ENCODE assay signal across 8 cellular contexts in the genomic region with DNA sequence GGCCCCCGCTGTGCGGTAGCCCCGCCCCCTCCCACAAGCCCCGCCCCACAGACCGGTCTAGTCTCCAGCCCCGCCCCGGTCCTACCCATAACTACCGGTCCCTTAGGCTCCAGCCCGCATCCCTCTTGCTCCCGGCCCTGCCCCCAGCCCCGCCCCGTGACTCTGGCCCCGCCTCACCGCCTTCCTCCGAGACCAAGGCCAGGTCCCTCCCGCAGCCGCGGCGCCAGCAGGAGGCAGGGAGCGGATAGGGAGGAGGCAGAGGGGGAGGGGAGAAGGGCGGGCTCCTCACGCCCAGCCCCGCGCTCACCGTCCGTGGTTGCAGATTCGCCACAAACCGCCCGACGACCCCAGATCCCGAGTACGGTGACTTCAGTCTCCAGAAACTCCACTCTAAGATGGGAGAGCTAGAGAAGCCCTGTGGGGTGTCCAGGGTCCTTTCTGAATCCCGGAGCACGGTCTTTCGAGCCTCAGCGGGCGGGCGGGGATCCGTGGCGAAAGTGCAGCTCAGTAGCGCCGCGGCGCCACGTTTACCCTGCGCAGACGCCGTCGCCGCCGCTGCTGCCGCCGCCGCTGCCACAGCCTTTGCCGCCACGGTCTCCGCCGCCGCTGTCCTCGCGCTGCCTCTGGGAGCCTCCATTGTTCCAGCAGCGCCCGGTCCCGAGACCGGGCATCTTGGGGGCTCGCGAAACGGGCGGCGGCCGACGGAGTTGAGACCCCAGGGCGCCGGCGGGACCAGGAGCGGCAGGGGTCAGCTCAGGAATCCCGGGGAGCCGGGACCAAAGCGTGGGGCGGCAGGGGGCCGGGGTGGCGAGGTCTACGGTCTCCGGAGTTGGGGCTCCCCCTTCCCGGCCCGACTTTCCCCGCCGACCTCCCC. TPM values are rescaled to one million over a fixed set of nuclear protein-coding genes. Genes with fewer than 3 reads are reported as not detected.
A peak's percentile ranks its signal among the peaks of the same experiment; 100 is the strongest.
DNase-seq lines count a peak whose midpoint lies in the region; ATAC-seq and TF ChIP-seq lines count a peak whose summit lies in the region.

A gene with protein sequence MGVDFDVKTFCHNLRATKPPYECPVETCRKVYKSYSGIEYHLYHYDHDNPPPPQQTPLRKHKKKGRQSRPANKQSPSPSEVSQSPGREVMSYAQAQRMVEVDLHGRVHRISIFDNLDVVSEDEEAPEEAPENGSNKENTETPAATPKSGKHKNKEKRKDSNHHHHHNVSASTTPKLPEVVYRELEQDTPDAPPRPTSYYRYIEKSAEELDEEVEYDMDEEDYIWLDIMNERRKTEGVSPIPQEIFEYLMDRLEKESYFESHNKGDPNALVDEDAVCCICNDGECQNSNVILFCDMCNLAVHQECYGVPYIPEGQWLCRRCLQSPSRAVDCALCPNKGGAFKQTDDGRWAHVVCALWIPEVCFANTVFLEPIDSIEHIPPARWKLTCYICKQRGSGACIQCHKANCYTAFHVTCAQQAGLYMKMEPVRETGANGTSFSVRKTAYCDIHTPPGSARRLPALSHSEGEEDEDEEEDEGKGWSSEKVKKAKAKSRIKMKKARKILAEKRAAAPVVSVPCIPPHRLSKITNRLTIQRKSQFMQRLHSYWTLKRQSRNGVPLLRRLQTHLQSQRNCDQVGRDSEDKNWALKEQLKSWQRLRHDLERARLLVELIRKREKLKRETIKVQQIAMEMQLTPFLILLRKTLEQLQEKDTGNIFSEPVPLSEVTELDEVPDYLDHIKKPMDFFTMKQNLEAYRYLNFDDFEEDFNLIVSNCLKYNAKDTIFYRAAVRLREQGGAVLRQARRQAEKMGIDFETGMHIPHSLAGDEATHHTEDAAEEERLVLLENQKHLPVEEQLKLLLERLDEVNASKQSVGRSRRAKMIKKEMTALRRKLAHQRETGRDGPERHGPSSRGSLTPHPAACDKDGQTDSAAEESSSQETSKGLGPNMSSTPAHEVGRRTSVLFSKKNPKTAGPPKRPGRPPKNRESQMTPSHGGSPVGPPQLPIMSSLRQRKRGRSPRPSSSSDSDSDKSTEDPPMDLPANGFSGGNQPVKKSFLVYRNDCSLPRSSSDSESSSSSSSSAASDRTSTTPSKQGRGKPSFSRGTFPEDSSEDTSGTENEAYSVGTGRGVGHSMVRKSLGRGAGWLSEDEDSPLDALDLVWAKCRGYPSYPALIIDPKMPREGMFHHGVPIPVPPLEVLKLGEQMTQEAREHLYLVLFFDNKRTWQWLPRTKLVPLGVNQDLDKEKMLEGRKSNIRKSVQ (N-terminal part only) (plus strand): TSS at position 530 of the 874 bp plus-strand sequence. CDS start 2,406 bp downstream, outside the sequence.

- H2AFZ ChIP-seq in osteoblast (ENCODE audit: low read length) = peak within 1 kb of the TSS; percentile 97

- H3K27ac ChIP-seq in osteoblast (ENCODE audit: low read depth, low read length) (peak within 1 kb of the TSS; percentile 99), thoracic aorta (peak within 1 kb of the TSS; percentile 94 to 97)

- DNase-seq in NCI-H1092 treated with DMSO at 0.1 percent for 48 hours (lab: John Stamatoyannopoulos, UW) = peak; percentile 93
- peak; percentile 96 for DNase-seq in SKM-1 (lab: John Stamatoyannopoulos, UW; ENCODE audit: unreplicated experiment)
- DNase-seq in activated naive CD4-positive, alpha-beta T cell treated with anti-CD3 and anti-CD28 coated beads, Interleukin-2, amount 50 U/mL, for 72 hours (ENCODE audit: low spot score in 2 of 2) = peak; percentile 97
- peak; percentile 100 for DNase-seq in glomerular visceral epithelial cell (ENCODE audit: extremely low spot score)
- DNase-seq in osteoblast (ENCODE audit: insufficient read length, low spot score, missing footprints) = peak; percentile 100
- peak; percentile 100 for DNase-seq in thoracic aorta (ENCODE audit: low spot score)

- H4K20me1 ChIP-seq in osteoblast (ENCODE audit: insufficient read depth, low read length) = peaks cover 27% of the 10 kb centered on the region

- no peaks in the 10 kb centered on the region for H3K9me3 Mint-ChIP-seq in activated naive CD4-positive, alpha-beta T cell treated with anti-CD3 and anti-CD28 coated beads, Interleukin-2, amount 50 U/mL, for 72 hours

- H3K4me2 ChIP-seq in osteoblast (ENCODE audit: insufficient read depth, low read length) = peak within 1 kb of the TSS; percentile 97

- no peaks in the 10 kb centered on the region for H3K27me3 ChIP-seq in osteoblast (ENCODE audit: insufficient read depth, low read length)
- no peaks in the 10 kb centered on the region for H3K27me3 ChIP-seq in thoracic aorta (replicated peaks; ENCODE audit: insufficient read depth)

- H3K4me1 ChIP-seq in osteoblast (ENCODE audit: insufficient read depth, low read length) = peaks cover 21% of the 10 kb centered on the region
- H3K4me1 ChIP-seq in thoracic aorta (ENCODE audit: control insufficient read depth in 1 of 2, low read depth in 2 of 2) = peaks cover 15 to 31% of the 10 kb centered on the region in 2 donors

- H3K4me3 ChIP-seq in GM08714 (ENCODE audit: low read length) (peak within 1 kb of the TSS; percentile 89), osteoblast (ENCODE audit: insufficient read depth, low read length) (peak within 1 kb of the TSS; percentile 91), thoracic aorta (peak within 1 kb of the TSS; percentile 92)

- peaks cover 12 to 14% of the 10 kb centered on the region in 2 donors for H3K36me3 Mint-ChIP-seq in activated naive CD4-positive, alpha-beta T cell treated with anti-CD3 and anti-CD28 coated beads, Interleukin-2, amount 50 U/mL, for 72 hours

- H3K9me3 ChIP-seq in osteoblast (ENCODE audit: low read depth, low read length) (no peaks in the 10 kb centered on the region), thoracic aorta (no peaks in the 10 kb centered on the region)

- peaks cover 18% of the 10 kb centered on the region for H3K36me3 ChIP-seq in osteoblast (ENCODE audit: insufficient read depth, low read length)
- peaks cover 8% of the 10 kb centered on the region for H3K36me3 ChIP-seq in thoracic aorta

- H3K27ac Mint-ChIP-seq in activated naive CD4-positive, alpha-beta T cell treated with anti-CD3 and anti-CD28 coated beads, Interleukin-2, amount 50 U/mL, for 72 hours = peak within 1 kb of the TSS; percentile 84 to 98

- ATAC-seq in HG02610 (IDR thresholded peaks at IDR 0.05; ENCODE audit: unreplicated experiment) (peak; percentile 96), thoracic aorta (ENCODE audit: insufficient number of reproducible peaks, low FRiP score, low read depth) (peak; percentile 94)
- peak; percentile 96 to 97 for ATAC-seq in activated naive CD4-positive, alpha-beta T cell treated with anti-CD3 and anti-CD28 coated beads, Interleukin-2, amount 50 U/mL, for 72 hours

- peaks cover 46% of the 10 kb centered on the region for H3K79me2 ChIP-seq in osteoblast (ENCODE audit: insufficient read depth, low read length)

- TF ChIP-seq CTCF in osteoblast (IDR thresholded peaks at IDR 0.05; ENCODE audit: extremely low read depth, low read depth, low read length) = no peak
- TF ChIP-seq CTCF in thoracic aorta (IDR thresholded peaks at IDR 0.05) = peak; percentile 19

RNA-seq across cellular contexts. Expression of the gene that starts here (rescaled TPM):
- total RNA-seq in activated naive CD4-positive, alpha-beta T cell treated with anti-CD3 and anti-CD28 coated beads, Interleukin-2, amount 50 U/mL, for 72 hours = 10 to 100 TPM; 24.3 to 37.0 TPM
- total RNA-seq in osteoblast (14.1 and 14.5 TPM in 2 replicates), thoracic aorta (10 to 100 TPM; 16.4 to 21.0 TPM)

Comparison
In these comparisons a context has a peak if more than half of its experiments do, and no peak if none do; other contexts are left out.
1. Peak in every context shown above with its lines: DNase-seq, ATAC-seq, H3K4me3 ChIP-seq and H3K27ac ChIP-seq.